8 cellular contexts compared by ENCODE assay signal in the genomic region with DNA sequence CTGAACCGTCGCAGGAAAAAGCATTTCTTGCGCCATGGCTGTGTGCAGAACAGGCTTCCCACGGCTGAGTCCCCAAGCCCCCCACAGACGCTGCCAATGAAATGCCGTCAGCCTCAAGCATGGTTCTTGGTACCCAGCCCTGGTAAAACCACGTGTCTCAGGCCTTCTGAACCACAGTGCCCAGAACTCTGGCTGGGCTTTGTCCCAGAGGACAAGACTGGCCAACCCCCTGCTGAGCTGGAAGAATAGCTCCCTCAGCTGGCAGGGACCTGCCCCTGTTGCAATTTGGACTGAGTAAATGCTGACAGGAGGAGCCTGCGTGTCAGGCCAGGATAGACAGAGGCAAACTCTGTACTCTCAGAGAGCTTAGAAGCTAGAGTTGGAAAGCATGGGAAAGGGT.
DNase-seq lines count a peak whose midpoint lies in the region; ATAC-seq, FAIRE-seq and TF ChIP-seq lines count a peak whose summit lies in the region.
"Not testable (repeated sequence)": the region's sequence is repeated elsewhere in the genome, so short reads cannot be mapped to it uniquely, and the experiment has no call there.

No MANE protein-coding gene starts in this region.

- H4K20me1 ChIP-seq in GM23338 (replicated peaks; ENCODE audit: insufficient read depth); osteoblast (ENCODE audit: insufficient read depth, low read length): not testable (repeated sequence)

- H3K36me3 Mint-ChIP-seq in GM23338 (ENCODE audit: low read depth): not testable (repeated sequence)

- not testable (repeated sequence) for BruUV-seq in Panc1 (replicated peaks; lab: Mats Ljungman, UMichigan)

- not testable (repeated sequence) for H3K36me3 ChIP-seq in GM23338 (ENCODE audit: insufficient read depth); Panc1 (ENCODE audit: control insufficient read depth, insufficient read depth, low read length); bronchial epithelial cell (ENCODE audit: control insufficient read depth, insufficient read depth, low read length); osteoblast (ENCODE audit: insufficient read depth, low read length); aorta (ENCODE audit: control insufficient read depth in 1 of 2, insufficient read depth in 2 of 2, low read length in 1 of 2)

- not testable (repeated sequence) for H3K27me3 Mint-ChIP-seq in GM23338 (ENCODE audit: insufficient read depth, low read depth, poor library complexity)

- 16 to 17% methylated on average over 1 of the region's 8 CpGs for WGBS in aorta, 2 donors

- H3K4me3 Mint-ChIP-seq in GM23338: not testable (repeated sequence)

- not testable (repeated sequence) for H3K27ac Mint-ChIP-seq in GM23338

- not testable (repeated sequence) for H3K9me3 ChIP-seq in Panc1 (ENCODE audit: control insufficient read depth, insufficient read depth, low read depth, low read length); osteoblast (ENCODE audit: low read depth, low read length); aorta (ENCODE audit: control insufficient read depth, low read length)

- intact Hi-C loops in Panc1 (cut with micrococcal nuclease; ENCODE audit: unreplicated experiment); aorta (cut with DNase I): not testable (repeated sequence)

- not testable (repeated sequence) for H3K9me2 ChIP-seq in GM23338 (ENCODE audit: insufficient read depth)

- not testable (repeated sequence) for H3F3A ChIP-seq in GM23338 (replicated peaks; ENCODE audit: low read depth)

- H3K27me3 ChIP-seq in GM23338 (ENCODE audit: insufficient read depth); Panc1 (ENCODE audit: control insufficient read depth, insufficient read depth, low read length); bronchial epithelial cell (ENCODE audit: control insufficient read depth, insufficient read depth, low read length); osteoblast (ENCODE audit: insufficient read depth, low read length); aorta (ENCODE audit: control insufficient read depth in 1 of 2, insufficient read depth in 2 of 2, low read length in 1 of 2): not testable (repeated sequence)

- not testable (repeated sequence) for H2AFZ ChIP-seq in GM23338; osteoblast (ENCODE audit: low read length)

- not testable (repeated sequence) for H3K4me3 ChIP-seq in GM23338; Panc1 (ENCODE audit: low read depth in 2 of 2, low read length in 2 of 2); bronchial epithelial cell (ENCODE audit: low read depth, low read length); osteoblast (ENCODE audit: insufficient read depth, low read length); aorta (ENCODE audit: low read length in 2 of 2)

- POLR2A ChIA-PET in Panc1 (lab: Charles Lee): not testable (repeated sequence)

- not testable (repeated sequence) for FAIRE-seq in bronchial epithelial cell (lab: Jason Lieb, UNC)

- H3K4me2 ChIP-seq in GM23338; osteoblast (ENCODE audit: insufficient read depth, low read length): not testable (repeated sequence)

- CTCF ChIA-PET in Panc1 (lab: Charles Lee): not testable (repeated sequence)

- H3K27ac ChIP-seq in GM23338 (ENCODE audit: low read depth); Panc1 (ENCODE audit: low read length); osteoblast (ENCODE audit: low read depth, low read length); aorta (ENCODE audit: low read depth in 1 of 2, low read length in 2 of 2): not testable (repeated sequence)

- ATAC-seq in GM23338: peak; percentile 44
- ATAC-seq in Panc1: peak; percentile 25
- peak; percentile 84 for ATAC-seq in left lobe of liver
- ATAC-seq in aorta (ENCODE audit: low FRiP score): peak; percentile 84

- in situ Hi-C loops in Panc1 (cut with HindIII; ENCODE audit: low pct_unique_long_range_greater_than_20kb, low sequenced_read_pairs): not testable (repeated sequence)

- DNase-seq in Ammon's horn (ENCODE audit: low spot score) (peak; percentile 31), glomerular visceral epithelial cell (ENCODE audit: extremely low spot score) (peak; percentile 16), left lobe of liver (ENCODE audit: low spot score) (peak; percentile 80), osteoblast (ENCODE audit: insufficient read length, low spot score, missing footprints) (peak; percentile 63)
- DNase-seq in GM23338 (ENCODE audit: low spot score); Panc1 (ENCODE audit: low read depth, low spot score); bronchial epithelial cell (ENCODE audit: low read depth); aorta: not testable (repeated sequence)

- H3K4me1 Mint-ChIP-seq in GM23338: not testable (repeated sequence)

- not testable (repeated sequence) for H3K4me1 ChIP-seq in GM23338 (ENCODE audit: insufficient read depth); Panc1 (ENCODE audit: control insufficient read depth, insufficient read depth, low read length); osteoblast (ENCODE audit: insufficient read depth, low read length); aorta (ENCODE audit: control insufficient read depth in 1 of 2, insufficient read depth in 2 of 2, low read length in 2 of 2)

- H3K9me3 Mint-ChIP-seq in GM23338: not testable (repeated sequence)

- not testable (repeated sequence) for H3K79me2 ChIP-seq in GM23338 (replicated peaks; ENCODE audit: insufficient read depth); osteoblast (ENCODE audit: insufficient read depth, low read length)

- TF ChIP-seq CTCF in GM23338 (conservative IDR thresholded peaks at IDR 0.05; ENCODE audit: low read depth in 2 of 2); Panc1 (IDR thresholded peaks at IDR 0.05); osteoblast (IDR thresholded peaks at IDR 0.05; ENCODE audit: extremely low read depth, low read depth, low read length): not testable (repeated sequence)
- TF ChIP-seq CTCF in bronchial epithelial cell (IDR thresholded peaks at IDR 0.05; ENCODE audit: insufficient read depth, low read length, severe bottlenecking): peak; percentile 14

Comparison
In these comparisons a context has a peak if more than half of its experiments do, and no peak if none do; other contexts are left out.
1. ATAC-seq: peak in every context shown above with its lines; median percentile 84 in left lobe of liver; 84 in aorta; 44 in GM23338; 25 in Panc1.